In genomic region chr1:161636189-161636893, GRCh38 we compare ENCODE assay signal across 11 cellular contexts. TPM values are rescaled to one million over a fixed set of nuclear protein-coding genes. Genes with fewer than 3 reads are reported as not detected.
DNase-seq lines count a peak whose midpoint lies in the region; ATAC-seq and TF ChIP-seq lines count a peak whose summit lies in the region.
"Not testable (repeated sequence)": the region's sequence is repeated elsewhere in the genome, so short reads cannot be mapped to it uniquely, and the experiment has no call there.
"Had no signal": no experiment of that assay in that cellular context is flagged by ENCODE, and none has a peak within 500 bp of the region (broad histone marks: within the 10 kb centered on the region; RNA-seq: fewer than 3 reads in every experiment).

No MANE protein-coding gene starts in this region.

- peaks cover 30 to 71% of the 10 kb centered on the region in 2 experiments for H3K4me1 ChIP-seq in neutrophil (ENCODE audit: control insufficient read depth in 1 of 2, insufficient read depth in 1 of 2, low read depth in 1 of 2, low read length in 1 of 2)

- H3K27me3 ChIP-seq in neutrophil, result not testable (repeated sequence)

- H3K27ac ChIP-seq in neutrophil, result peak overlapping the region; percentile 85

- H3K4me3 Mint-ChIP-seq in T-cell, result peak overlapping the region in 2 of 3 donors; percentile 5 to 10
- H3K4me3 Mint-ChIP-seq in activated CD8-positive, alpha-beta T cell treated with anti-CD3 and anti-CD28 coated beads for 36 hours, result not testable (repeated sequence)
- peak overlapping the region; percentile 67 for H3K4me3 Mint-ChIP-seq in activated naive CD8-positive, alpha-beta T cell treated with anti-CD3 and anti-CD28 coated beads, Interleukin-2, amount 10 ng/mL, durations not matched to agents 7 days and 5 days

- ATAC-seq in T-cell (replicated peaks in 1 of 4) (peak in 1 of 4 experiments; percentile 36), esophagus mucosa (peak; percentile 21)
- peak; percentile 85 for ATAC-seq in activated CD8-positive, alpha-beta T cell treated with anti-CD3 and anti-CD28 coated beads for 36 hours
- peak; percentile 76 for ATAC-seq in activated naive CD8-positive, alpha-beta T cell treated with anti-CD3 and anti-CD28 coated beads, Interleukin-2, amount 10 ng/mL, durations not matched to agents 7 days and 5 days (ENCODE audit: low read depth)

- CTCF ChIA-PET in T-cell (lab: Charles Lee); activated CD8-positive, alpha-beta T cell treated with anti-CD3 and anti-CD28 coated beads for 36 hours (lab: Charles Lee): not testable (repeated sequence)

- H3K36me3 ChIP-seq in neutrophil, result not testable (repeated sequence)

- H3K9me3 ChIP-seq in neutrophil, result not testable (repeated sequence)

- H3K27ac Mint-ChIP-seq in T-cell, result peak overlapping the region in 1 of 2 donors; percentile 83
- peak overlapping the region; percentile 78 for H3K27ac Mint-ChIP-seq in activated CD8-positive, alpha-beta T cell treated with anti-CD3 and anti-CD28 coated beads for 36 hours
- H3K27ac Mint-ChIP-seq in activated naive CD8-positive, alpha-beta T cell treated with anti-CD3 and anti-CD28 coated beads, Interleukin-2, amount 10 ng/mL, durations not matched to agents 7 days and 5 days, result peak overlapping the region; percentile 89

- DNase-seq in EL, result peak; percentile 24
- DNase-seq in M059J (ENCODE audit: low read depth), result peak; percentile 52
- DNase-seq in T-cell; activated CD8-positive, alpha-beta T cell treated with anti-CD3 and anti-CD28 coated beads for 36 hours; activated naive CD8-positive, alpha-beta T cell treated with anti-CD3 and anti-CD28 coated beads, Interleukin-2, amount 10 ng/mL, durations not matched to agents 7 days and 5 days: not testable (repeated sequence)

- H3K4me1 Mint-ChIP-seq in T-cell, result peaks cover 2 to 18% (median 13%) of the 10 kb centered on the region in 3 donors
- peaks cover 11% of the 10 kb centered on the region for H3K4me1 Mint-ChIP-seq in activated CD8-positive, alpha-beta T cell treated with anti-CD3 and anti-CD28 coated beads for 36 hours (ENCODE audit: low read depth)
- peaks cover 11% of the 10 kb centered on the region for H3K4me1 Mint-ChIP-seq in activated naive CD8-positive, alpha-beta T cell treated with anti-CD3 and anti-CD28 coated beads, Interleukin-2, amount 10 ng/mL, durations not matched to agents 7 days and 5 days

- not testable (repeated sequence) for H3K9me3 Mint-ChIP-seq in T-cell; activated CD8-positive, alpha-beta T cell treated with anti-CD3 and anti-CD28 coated beads for 36 hours; activated naive CD8-positive, alpha-beta T cell treated with anti-CD3 and anti-CD28 coated beads, Interleukin-2, amount 10 ng/mL, durations not matched to agents 7 days and 5 days

- POLR2A ChIA-PET in T-cell (lab: Charles Lee); activated CD8-positive, alpha-beta T cell treated with anti-CD3 and anti-CD28 coated beads for 36 hours (lab: Charles Lee); activated naive CD8-positive, alpha-beta T cell treated with anti-CD3 and anti-CD28 coated beads, Interleukin-2, amount 10 ng/mL, durations not matched to agents 7 days and 5 days (lab: Charles Lee): not testable (repeated sequence)

- H3K4me3 ChIP-seq in neutrophil (ENCODE audit: low read depth in 1 of 2, low read length in 1 of 2), result peak overlapping the region in 1 of 2 experiments; percentile 46

- H3K27me3 Mint-ChIP-seq in T-cell; activated CD8-positive, alpha-beta T cell treated with anti-CD3 and anti-CD28 coated beads for 36 hours; activated naive CD8-positive, alpha-beta T cell treated with anti-CD3 and anti-CD28 coated beads, Interleukin-2, amount 10 ng/mL, durations not matched to agents 7 days and 5 days: not testable (repeated sequence)

- H3K36me3 Mint-ChIP-seq in T-cell; activated CD8-positive, alpha-beta T cell treated with anti-CD3 and anti-CD28 coated beads for 36 hours (ENCODE audit: low read depth); activated naive CD8-positive, alpha-beta T cell treated with anti-CD3 and anti-CD28 coated beads, Interleukin-2, amount 10 ng/mL, durations not matched to agents 7 days and 5 days: not testable (repeated sequence)

- TF ChIP-seq CTCF in activated CD8-positive, alpha-beta T cell treated with anti-CD3 and anti-CD28 coated beads for 36 hours (IDR thresholded peaks at IDR 0.05); neutrophil (IDR thresholded peaks at IDR 0.05): not testable (repeated sequence)

- intact Hi-C loops in activated CD8-positive, alpha-beta T cell treated with anti-CD3 and anti-CD28 coated beads for 36 hours (cut with micrococcal nuclease), result not testable (repeated sequence)

RNA-seq across cellular contexts. Expression of gene FCGR3B, which starts 5.4 kb away (rescaled TPM):
- total RNA-seq in M059J (2014; rRNA removed; shearing (Covaris generic)), result 1.0 TPM in 1 of 2 replicates, not detected in the other
- under 1 TPM in 3 of 5 donors, not detected in 2; 0.42 to 0.88 (median 0.60) TPM for total RNA-seq in T-cell
- not detected for total RNA-seq in activated CD8-positive, alpha-beta T cell treated with anti-CD3 and anti-CD28 coated beads for 36 hours
- total RNA-seq in activated naive CD8-positive, alpha-beta T cell treated with anti-CD3 and anti-CD28 coated beads, Interleukin-2, amount 10 ng/mL, durations not matched to agents 7 days and 5 days, result not detected
- 0.64 TPM for total RNA-seq in esophagus mucosa
- total RNA-seq: glomerular endothelial cell; HT-29; osteoblast; T-helper 1 cell treated with Interleukin-12 subunit alpha and Interleukin-12 subunit beta and Interleukin-4 antibody, amounts not matched to agents 30 ng/mL and 1 ng/mL, for 36 hours had no signal

RNA-seq across cellular contexts. Expression of gene FCGR2B, which starts 26.6 kb away (rescaled TPM):
- total RNA-seq in M059J (2014; rRNA removed; shearing (Covaris generic)), result not detected in 2 replicates
- total RNA-seq in T-cell (1 to 10 TPM in 4 of 5 donors, under 1 TPM in 1; 0.80 to 3.9 (median 1.7) TPM), esophagus mucosa (0.80 TPM)
- not detected for total RNA-seq in activated CD8-positive, alpha-beta T cell treated with anti-CD3 and anti-CD28 coated beads for 36 hours
- total RNA-seq in activated naive CD8-positive, alpha-beta T cell treated with anti-CD3 and anti-CD28 coated beads, Interleukin-2, amount 10 ng/mL, durations not matched to agents 7 days and 5 days, result under 1 TPM; 0.23 to 0.33 TPM
- total RNA-seq: glomerular endothelial cell; HT-29; T-helper 1 cell treated with Interleukin-12 subunit alpha and Interleukin-12 subunit beta and Interleukin-4 antibody, amounts not matched to agents 30 ng/mL and 1 ng/mL, for 36 hours had no signal
